Comparison of ENCODE assay signal across 2 cellular contexts in genomic region chr22:38178605-38178937, GRCh38.
TF ChIP-seq lines count a peak whose summit lies in the region.

No MANE protein-coding gene starts in this region.

TF ChIP-seq in K562, 482 proteins besides CTCF, POLR2A, EP300 and RAD21:
- peak; percentile 53 for TF ChIP-seq ZNF121 (CRISPR knock-in tag; conservative IDR thresholded peaks at IDR 0.05)

TF ChIP-seq in HepG2, 621 proteins besides CTCF, POLR2A, EP300 and RAD21:
- peak; percentile 74 for TF ChIP-seq ZNF121 (CRISPR knock-in tag; IDR thresholded peaks at IDR 0.05)
